Comparison of ENCODE assay signal across 17 cellular contexts in genomic region chr6:25472314-25472713, GRCh38.
DNase-seq lines count a peak whose midpoint lies in the region; ATAC-seq and TF ChIP-seq lines count a peak whose summit lies in the region.
"Had no signal": no experiment of that assay in that cellular context is flagged by ENCODE, and none has a peak within 500 bp of the region (broad histone marks: within the 10 kb centered on the region; RNA-seq: fewer than 3 reads in every experiment).

No MANE protein-coding gene starts in this region.

- H3K36me3 ChIP-seq in HAP-1 (replicated peaks): no peaks in the 10 kb centered on the region
- H3K36me3 ChIP-seq: ovary had no signal

- no peaks in the 10 kb centered on the region for H3K9me3 Mint-ChIP-seq in activated T-helper 17 cell treated with anti-CD3 and anti-CD28 coated beads, Interleukin-2, amount 50 U/mL, for 72 hours
- H3K9me3 Mint-ChIP-seq: activated naive CD4-positive, alpha-beta T cell treated with anti-CD3 and anti-CD28 coated beads, Interleukin-2, amount 50 U/mL, for 72 hours; CD4-positive, alpha-beta memory T cell; T-cell had no signal

- H3K27ac Mint-ChIP-seq in activated T-helper 17 cell treated with anti-CD3 and anti-CD28 coated beads, Interleukin-2, amount 50 U/mL, for 72 hours: no peak overlapping the region
- H3K27ac Mint-ChIP-seq: activated naive CD4-positive, alpha-beta T cell treated with anti-CD3 and anti-CD28 coated beads, Interleukin-2, amount 50 U/mL, for 72 hours; CD4-positive, alpha-beta memory T cell; T-cell had no signal

- no peaks in the 10 kb centered on the region for H3K4me1 Mint-ChIP-seq in activated T-helper 17 cell treated with anti-CD3 and anti-CD28 coated beads, Interleukin-2, amount 50 U/mL, for 72 hours
- H3K4me1 Mint-ChIP-seq: CD4-positive, alpha-beta memory T cell; T-cell had no signal

- H3K36me3 Mint-ChIP-seq in activated T-helper 17 cell treated with anti-CD3 and anti-CD28 coated beads, Interleukin-2, amount 50 U/mL, for 72 hours (ENCODE audit: low read depth): no peaks in the 10 kb centered on the region
- H3K36me3 Mint-ChIP-seq: activated naive CD4-positive, alpha-beta T cell treated with anti-CD3 and anti-CD28 coated beads, Interleukin-2, amount 50 U/mL, for 72 hours; CD4-positive, alpha-beta memory T cell had no signal

- no peaks in the 10 kb centered on the region for H3K9me3 ChIP-seq in HAP-1
- H3K9me3 ChIP-seq: ovary had no signal

- peak; percentile 43 for TF ChIP-seq CTCF in C4-2B (conservative IDR thresholded peaks at IDR 0.05)
- peak; percentile 29 for TF ChIP-seq CTCF in fibroblast of mammary gland (conservative IDR thresholded peaks at IDR 0.05; ENCODE audit: control insufficient read depth, insufficient read depth, low read depth, low read length)

- H3K27me3 Mint-ChIP-seq in activated T-helper 17 cell treated with anti-CD3 and anti-CD28 coated beads, Interleukin-2, amount 50 U/mL, for 72 hours: no peaks in the 10 kb centered on the region
- H3K27me3 Mint-ChIP-seq: CD4-positive, alpha-beta memory T cell; T-cell had no signal

- ATAC-seq in activated T-helper 17 cell treated with anti-CD3 and anti-CD28 coated beads, Interleukin-2, amount 50 U/mL, for 72 hours (replicated peaks): no peak
- no peak for ATAC-seq in GM21515 (IDR thresholded peaks at IDR 0.05; ENCODE audit: unreplicated experiment)
- ATAC-seq: activated naive CD4-positive, alpha-beta T cell treated with anti-CD3 and anti-CD28 coated beads, Interleukin-2, amount 50 U/mL, for 72 hours; T-cell had no signal

- DNase-seq in HAP-1 (ENCODE audit: low spot score in 2 of 2) (peak; percentile 53 to 69), RKO (ENCODE audit: low spot score) (peak; percentile 30), fibroblast of mammary gland (ENCODE audit: low read depth) (no peak), NCI-H2081 treated with DMSO at 0.1 percent for 48 hours (lab: John Stamatoyannopoulos, UW) (no peak), AG20443 (ENCODE audit: low spot score) (no peak)
- DNase-seq: activated CD8-positive, alpha-beta memory T cell treated with anti-CD3 and anti-CD28 coated beads for 24 hours; CD4-positive, alpha-beta memory T cell; dorsolateral prefrontal cortex; mesenchymal stem cell; NCI-H510A; ovary; stimulated activated CD4-positive, alpha-beta T cell treated with anti-CD3 and anti-CD28 coated beads, Interleukin-1b, Interleukin-23, amount 100 ng/mL, for 48 hours; T-cell had no signal

- no peak overlapping the region for H3K4me3 ChIP-seq in HAP-1
- no peak overlapping the region for H3K4me3 ChIP-seq in fibroblast of mammary gland (ENCODE audit: control insufficient read depth, low read depth, low read length)
- H3K4me3 ChIP-seq: dorsolateral prefrontal cortex, ovary had no signal

- H3K4me3 Mint-ChIP-seq in activated T-helper 17 cell treated with anti-CD3 and anti-CD28 coated beads, Interleukin-2, amount 50 U/mL, for 72 hours: no peak overlapping the region
- H3K4me3 Mint-ChIP-seq: CD4-positive, alpha-beta memory T cell; T-cell had no signal

- H3K27ac ChIP-seq in C4-2B: no peak overlapping the region
- H3K27ac ChIP-seq: dorsolateral prefrontal cortex, ovary had no signal

- in situ Hi-C loops in HAP-1 (cut with MboI; ENCODE audit: low sequenced_read_pairs): no loop called here

- H3K4me1 ChIP-seq in HAP-1: peaks cover 3% of the 10 kb centered on the region

- H3K27me3 ChIP-seq in HAP-1 (ENCODE audit: low read depth): no peaks in the 10 kb centered on the region
- H3K27me3 ChIP-seq: dorsolateral prefrontal cortex, ovary had no signal

Comparison
In these comparisons a context has a peak if more than half of its experiments do, and no peak if none do; other contexts are left out.
1. DNase-seq: peak in HAP-1 (2 of 2) and RKO (single experiment); none in fibroblast of mammary gland (single experiment), NCI-H2081 treated with DMSO at 0.1 percent for 48 hours (single experiment) and AG20443 (single experiment).